In genomic region chr13:109644956-109645355, GRCh38 we compare ENCODE assay signal across 18 cellular contexts.
DNase-seq lines count a peak whose midpoint lies in the region; ATAC-seq and TF ChIP-seq lines count a peak whose summit lies in the region.
"Had no signal": no experiment of that assay in that cellular context is flagged by ENCODE, and none has a peak within 500 bp of the region (broad histone marks: within the 10 kb centered on the region; RNA-seq: fewer than 3 reads in every experiment).

No MANE protein-coding gene starts in this region.

- H3K4me2 ChIP-seq in PC-3 (ENCODE audit: low read length) = no peak overlapping the region

- no peaks in the 10 kb centered on the region for H3F3A ChIP-seq in PC-3 (ENCODE audit: low read length, unreplicated experiment)

- no peaks in the 10 kb centered on the region for H3K27me3 ChIP-seq in PC-3 (ENCODE audit: low read length)
- H3K27me3 ChIP-seq in esophagus muscularis mucosa = no peaks in the 10 kb centered on the region
- H3K27me3 ChIP-seq in prostate gland (replicated peaks; ENCODE audit: insufficient read depth) = no peaks in the 10 kb centered on the region
- no peaks in the 10 kb centered on the region for H3K27me3 ChIP-seq in CD8-positive, alpha-beta T cell (ENCODE audit: insufficient read depth, low read length)
- H3K27me3 ChIP-seq: BLaER1 had no signal

- no peaks in the 10 kb centered on the region for H3K36me3 ChIP-seq in PC-3 (ENCODE audit: low read depth, low read length)
- no peaks in the 10 kb centered on the region for H3K36me3 ChIP-seq in esophagus muscularis mucosa
- no peaks in the 10 kb centered on the region for H3K36me3 ChIP-seq in prostate gland
- no peaks in the 10 kb centered on the region for H3K36me3 ChIP-seq in CD8-positive, alpha-beta T cell (ENCODE audit: insufficient read depth, low read length)
- H3K36me3 ChIP-seq: HAP-1 had no signal

- H3K79me2 ChIP-seq in PC-3 (ENCODE audit: low read length) = no peaks in the 10 kb centered on the region

- no peaks in the 10 kb centered on the region for H3K9me2 ChIP-seq in PC-3 (replicated peaks; ENCODE audit: low read length)

- H3K9ac ChIP-seq in PC-3 (ENCODE audit: low read length) = no peak overlapping the region

- peaks cover 20% of the 10 kb centered on the region for H3K9me3 Mint-ChIP-seq in CD8-positive, alpha-beta T cell

- no peak overlapping the region for H3K4me3 Mint-ChIP-seq in CD8-positive, alpha-beta T cell
- H3K4me3 Mint-ChIP-seq: B cell; CD4-positive, alpha-beta memory T cell; HFFc6 had no signal

- H3K4me1 Mint-ChIP-seq in CD8-positive, alpha-beta T cell (ENCODE audit: low read depth) = no peaks in the 10 kb centered on the region
- H3K4me1 Mint-ChIP-seq: CD4-positive, alpha-beta memory T cell had no signal

- peaks cover 6% of the 10 kb centered on the region for H3K36me3 Mint-ChIP-seq in CD8-positive, alpha-beta T cell

- H3K4me1 ChIP-seq in PC-3 (ENCODE audit: insufficient read depth, low read length) = peaks cover 27% of the 10 kb centered on the region
- H3K4me1 ChIP-seq in esophagus muscularis mucosa = no peaks in the 10 kb centered on the region
- H3K4me1 ChIP-seq in prostate gland (replicated peaks) = no peaks in the 10 kb centered on the region
- H3K4me1 ChIP-seq in CD8-positive, alpha-beta T cell (ENCODE audit: insufficient read depth, low read length) = no peaks in the 10 kb centered on the region
- H3K4me1 ChIP-seq: Caco-2, HAP-1 had no signal

- POLR2A ChIA-PET in PC-3 (lab: Charles Lee; ENCODE audit: unreplicated experiment) = no interaction called here
- POLR2A ChIA-PET in CD8-positive, alpha-beta T cell (lab: Charles Lee) = no interaction called here

- ATAC-seq in PC-3 (no peak), HG03280 (IDR thresholded peaks at IDR 0.05; ENCODE audit: unreplicated experiment) (no peak)
- no peak for ATAC-seq in CD8-positive, alpha-beta T cell

- WGBS in esophagus muscularis mucosa = 86% methylated on average over 4 of the region's 4 CpGs
- WGBS in prostate gland = 90% methylated on average over 4 of the region's 4 CpGs

- DNase-seq in PC-3 = no peak
- DNase-seq in esophagus muscularis mucosa (ENCODE audit: extremely low spot score) = peak; percentile 70
- DNase-seq in prostate gland (ENCODE audit: low spot score) = no peak
- DNase-seq in islet precursor cell = no peak
- no peak for DNase-seq in CD8-positive, alpha-beta T cell
- no peak for DNase-seq in ureter (ENCODE audit: low spot score)
- DNase-seq: Caco-2; CD4-positive, alpha-beta memory T cell; DMS 273 treated with DMSO at 0.1 percent for 48 hours; DMS79 treated with DMSO at 0.1 percent for 48 hours; GF-D8; GOT3; HFFc6 had no signal

- intact Hi-C loops in PC-3 (cut with micrococcal nuclease) (no loop called here), esophagus muscularis mucosa (cut with DNase I) (no loop called here), prostate gland (cut with DNase I) (no loop called here)
- intact Hi-C loops in CD8-positive, alpha-beta T cell (cut with DNase I, micrococcal nuclease) = no loop called here

- H3K27me3 Mint-ChIP-seq in CD8-positive, alpha-beta T cell (ENCODE audit: low read depth) = peaks cover 2% of the 10 kb centered on the region
- H3K27me3 Mint-ChIP-seq: B cell had no signal

- CTCF ChIA-PET in PC-3 (lab: Charles Lee) = no interaction called here
- CTCF ChIA-PET in CD8-positive, alpha-beta T cell (lab: Charles Lee) = no interaction called here

- H3K27ac Mint-ChIP-seq in CD8-positive, alpha-beta T cell = no peak overlapping the region
- H3K27ac Mint-ChIP-seq: B cell; CD4-positive, alpha-beta memory T cell; HFFc6 had no signal

- TF ChIP-seq POLR2A in esophagus muscularis mucosa (IDR thresholded peaks at IDR 0.05; ENCODE audit: low read depth) (no peak), prostate gland (IDR thresholded peaks at IDR 0.05) (no peak)

- TF ChIP-seq CTCF in C4-2B (conservative IDR thresholded peaks at IDR 0.05) (no peak), PC-3 (conservative IDR thresholded peaks at IDR 0.05; ENCODE audit: low read depth, low read length) (no peak), esophagus muscularis mucosa (IDR thresholded peaks at IDR 0.05) (no peak), prostate gland (IDR thresholded peaks at IDR 0.05) (no peak)
- TF ChIP-seq CTCF in CD8-positive, alpha-beta T cell (IDR thresholded peaks at IDR 0.05) = no peak

- TF ChIP-seq EP300 in esophagus muscularis mucosa (IDR thresholded peaks at IDR 0.05) = no peak

- no TSS peak for BruUV-seq in PC-3 (replicated peaks; lab: Mats Ljungman, UMichigan)

- no peaks in the 10 kb centered on the region for H3K9me3 ChIP-seq in PC-3 (ENCODE audit: low read length)
- peaks cover 0 to 18% (median 14%) of the 10 kb centered on the region in 4 donors for H3K9me3 ChIP-seq in esophagus muscularis mucosa
- no peaks in the 10 kb centered on the region for H3K9me3 ChIP-seq in prostate gland
- no peaks in the 10 kb centered on the region for H3K9me3 ChIP-seq in CD8-positive, alpha-beta T cell (ENCODE audit: low read length)
- H3K9me3 ChIP-seq: Caco-2, HAP-1 had no signal

- H2AFZ ChIP-seq in PC-3 (ENCODE audit: low read length) = no peak overlapping the region

- H3K27ac ChIP-seq in C4-2B (peak overlapping the region; percentile 9; the same call in 1 of the 2 replicates), PC-3 (ENCODE audit: low read length) (peak overlapping the region; percentile 92), esophagus muscularis mucosa (replicated peaks in 1 of 4) (no peak overlapping the region), prostate gland (peak overlapping the region; percentile 54 to 74)
- H3K27ac ChIP-seq in CD8-positive, alpha-beta T cell (ENCODE audit: low read depth, low read length) = no peak overlapping the region

- H4K20me1 ChIP-seq in PC-3 (ENCODE audit: low read length) = no peaks in the 10 kb centered on the region
- H4K20me1 ChIP-seq: BLaER1 had no signal

- H3K4me3 ChIP-seq in PC-3 (ENCODE audit: low read length) = no peak overlapping the region
- H3K4me3 ChIP-seq in esophagus muscularis mucosa = no peak overlapping the region
- H3K4me3 ChIP-seq in prostate gland = no peak overlapping the region
- H3K4me3 ChIP-seq in CD8-positive, alpha-beta T cell (ENCODE audit: low read depth, low read length) = no peak overlapping the region
- H3K4me3 ChIP-seq: BLaER1, HAP-1 had no signal

Comparison
In these comparisons a context has a peak if more than half of its experiments do, and no peak if none do; other contexts are left out.
1. H3K27ac ChIP-seq: peak in C4-2B (single experiment), PC-3 (single experiment) and prostate gland (2 of 2); none in esophagus muscularis mucosa (0 of 4) and CD8-positive, alpha-beta T cell (single experiment).